ENCODE assay signal across 1 cellular context in the genomic region with DNA sequence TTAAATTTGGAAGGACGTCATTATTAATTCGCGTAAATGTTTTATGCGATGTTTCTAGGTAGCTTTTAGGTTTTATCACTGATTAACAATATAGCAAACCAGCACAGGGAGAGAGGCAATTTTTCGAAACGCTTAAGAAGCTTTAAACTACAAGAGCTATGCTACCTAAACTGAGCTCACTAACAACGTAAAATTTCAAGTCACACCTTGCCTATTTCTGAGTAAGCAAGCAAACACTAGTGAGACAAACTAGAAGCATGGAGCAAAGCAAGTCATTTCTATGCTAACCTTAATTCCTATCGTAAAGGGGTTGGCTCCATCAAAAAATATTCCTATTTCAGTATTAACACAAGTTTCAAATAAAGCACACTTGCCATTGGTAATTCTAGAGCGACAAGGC.
TF ChIP-seq lines count a peak whose summit lies in the region.

No MANE protein-coding gene starts in this region.

TF ChIP-seq in GM12878, 131 proteins besides CTCF, POLR2A, EP300 and RAD21:
- TF ChIP-seq, protein P1, sequence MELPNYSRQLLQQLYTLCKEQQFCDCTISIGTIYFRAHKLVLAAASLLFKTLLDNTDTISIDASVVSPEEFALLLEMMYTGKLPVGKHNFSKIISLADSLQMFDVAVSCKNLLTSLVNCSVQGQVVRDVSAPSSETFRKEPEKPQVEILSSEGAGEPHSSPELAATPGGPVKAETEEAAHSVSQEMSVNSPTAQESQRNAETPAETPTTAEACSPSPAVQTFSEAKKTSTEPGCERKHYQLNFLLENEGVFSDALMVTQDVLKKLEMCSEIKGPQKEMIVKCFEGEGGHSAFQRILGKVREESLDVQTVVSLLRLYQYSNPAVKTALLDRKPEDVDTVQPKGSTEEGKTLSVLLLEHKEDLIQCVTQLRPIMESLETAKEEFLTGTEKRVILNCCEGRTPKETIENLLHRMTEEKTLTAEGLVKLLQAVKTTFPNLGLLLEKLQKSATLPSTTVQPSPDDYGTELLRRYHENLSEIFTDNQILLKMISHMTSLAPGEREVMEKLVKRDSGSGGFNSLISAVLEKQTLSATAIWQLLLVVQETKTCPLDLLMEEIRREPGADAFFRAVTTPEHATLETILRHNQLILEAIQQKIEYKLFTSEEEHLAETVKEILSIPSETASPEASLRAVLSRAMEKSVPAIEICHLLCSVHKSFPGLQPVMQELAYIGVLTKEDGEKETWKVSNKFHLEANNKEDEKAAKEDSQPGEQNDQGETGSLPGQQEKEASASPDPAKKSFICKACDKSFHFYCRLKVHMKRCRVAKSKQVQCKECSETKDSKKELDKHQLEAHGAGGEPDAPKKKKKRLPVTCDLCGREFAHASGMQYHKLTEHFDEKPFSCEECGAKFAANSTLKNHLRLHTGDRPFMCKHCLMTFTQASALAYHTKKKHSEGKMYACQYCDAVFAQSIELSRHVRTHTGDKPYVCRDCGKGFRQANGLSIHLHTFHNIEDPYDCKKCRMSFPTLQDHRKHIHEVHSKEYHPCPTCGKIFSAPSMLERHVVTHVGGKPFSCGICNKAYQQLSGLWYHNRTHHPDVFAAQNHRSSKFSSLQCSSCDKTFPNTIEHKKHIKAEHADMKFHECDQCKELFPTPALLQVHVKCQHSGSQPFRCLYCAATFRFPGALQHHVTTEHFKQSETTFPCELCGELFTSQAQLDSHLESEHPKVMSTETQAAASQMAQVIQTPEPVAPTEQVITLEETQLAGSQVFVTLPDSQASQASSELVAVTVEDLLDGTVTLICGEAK (IDR thresholded peaks at IDR 0.05; ENCODE audit: borderline replicate concordance) = peak; percentile 12; the same call in 1 of the 2 replicates
- no peak for TF ChIP-seq PML (IDR thresholded peaks at IDR 0.05; ENCODE audit: low read length)
- TF ChIP-seq STAT1 (conservative IDR thresholded peaks at IDR 0.05) = no peak
- TF ChIP-seq TCF12 (IDR thresholded peaks at IDR 0.05; ENCODE audit: low read depth, low read length) = no peak
